Comparison of ENCODE assay signal across 30 cellular contexts in the genomic region with DNA sequence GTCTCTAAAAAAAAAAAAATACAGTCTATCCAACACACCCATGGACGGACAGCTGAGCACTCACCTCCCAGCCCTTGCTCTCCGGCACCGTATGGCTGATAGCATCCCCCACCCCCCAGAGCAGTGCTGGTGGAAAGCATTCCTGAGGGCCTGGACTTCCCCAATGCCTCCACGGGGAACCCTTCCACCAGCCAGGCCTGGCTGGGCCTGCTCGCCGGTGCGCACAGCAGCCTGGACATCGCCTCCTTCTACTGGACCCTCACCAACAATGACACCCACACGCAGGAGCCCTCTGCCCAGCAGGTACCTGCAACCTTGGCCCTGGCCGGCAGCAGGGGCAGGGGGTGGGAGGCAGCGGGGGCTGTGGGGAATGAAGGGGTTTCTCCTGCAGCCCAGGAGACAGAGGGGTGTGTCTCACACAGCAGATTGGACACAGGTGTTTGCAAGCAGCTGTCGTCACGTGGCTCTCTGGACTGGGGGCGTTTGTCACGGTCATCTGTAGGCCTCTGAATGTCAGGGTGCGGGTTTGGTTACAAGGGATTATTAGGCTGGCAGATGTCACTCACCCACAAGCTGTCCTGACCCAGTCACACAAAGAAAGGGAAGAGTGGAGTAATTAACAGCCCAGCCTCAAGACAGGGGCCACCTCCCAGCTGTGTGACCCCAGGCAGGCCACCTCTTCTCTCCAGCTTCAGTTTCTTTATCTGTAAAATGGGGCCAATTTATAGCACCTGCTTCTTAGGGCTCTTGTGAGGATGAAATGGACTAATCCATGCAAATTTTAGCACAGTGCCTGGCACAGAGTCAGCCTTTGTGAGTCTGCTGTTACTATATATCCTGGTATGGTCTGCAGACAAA. TPM values are rescaled to one million over a fixed set of nuclear protein-coding genes. Genes with fewer than 3 reads are reported as not detected.
A peak's percentile ranks its signal among the peaks of the same experiment; 100 is the strongest.
DNase-seq lines count a peak whose midpoint lies in the region; ATAC-seq, FAIRE-seq and TF ChIP-seq lines count a peak whose summit lies in the region.
"Had no signal": no experiment of that assay in that cellular context is flagged by ENCODE, and none has a peak within 500 bp of the region (broad histone marks: within the 10 kb centered on the region; RNA-seq: fewer than 3 reads in every experiment).

No MANE protein-coding gene starts in this region.

- peak overlapping the region; percentile 70 for H3K9ac ChIP-seq in neuronal stem cell (ENCODE audit: low read depth, low read length, poor library complexity)
- H3K9ac ChIP-seq: neural progenitor cell had no signal

- H4K8ac ChIP-seq in neuronal stem cell (ENCODE audit: low read depth, low read length) = peak overlapping the region; percentile 65

- peaks cover 16% of the 10 kb centered on the region for H3K4me1 ChIP-seq in A549
- peaks cover 19% of the 10 kb centered on the region for H3K4me1 ChIP-seq in HEK293 (ENCODE audit: control insufficient read depth, insufficient read depth, low read length)
- peaks cover 12 to 16% of the 10 kb centered on the region in 2 donors for H3K4me1 ChIP-seq in neuronal stem cell (ENCODE audit: control insufficient read depth in 2 of 2, insufficient read depth in 1 of 2, low read depth in 1 of 2, low read length in 2 of 2)
- peaks cover 5 to 42% of the 10 kb centered on the region in 2 donors for H3K4me1 ChIP-seq in left lung

- H3K9me3 ChIP-seq in A549 (no peaks in the 10 kb centered on the region), HEK293 (ENCODE audit: control insufficient read depth, insufficient read depth, low read depth, low read length) (no peaks in the 10 kb centered on the region), neuronal stem cell (replicated peaks in 1 of 2; ENCODE audit: control insufficient read depth in 2 of 2, insufficient read depth in 1 of 2, low read depth in 1 of 2, low read length in 2 of 2) (no peaks in the 10 kb centered on the region), left lung (no peaks in the 10 kb centered on the region)
- H3K9me3 ChIP-seq: thyroid gland had no signal

- H3K9me3 Mint-ChIP-seq in dendritic cell treated with granulocyte-macrophage colony-stimulating factor and Interleukin-4, amounts not matched to agents 40 ng/mL and 50 ng/mL, for 4 days = no peaks in the 10 kb centered on the region
- H3K9me3 Mint-ChIP-seq: activated naive CD8-positive, alpha-beta T cell treated with anti-CD3 and anti-CD28 coated beads, Interleukin-2, amount 50 U/mL, for 24 hours; activated T-cell treated with anti-CD3 and anti-CD28 coated beads, Interleukin-2, amount 50 U/mL, for 72 hours; CD8-positive, alpha-beta memory T cell; neural progenitor cell; T-helper 1 cell treated with Interleukin-12 subunit alpha and Interleukin-12 subunit beta and Interleukin-4 antibody, amounts not matched to agents 30 μg/mL and 1 μg/mL, for 36 hours had no signal

- POLR2A ChIA-PET in A549 (lab: Yijun Ruan, JAX) (interaction anchor here (0.6 kb wide), 1 partner anchor 277 kb away, joined by 3 read pairs; a partner anchor contains a TSS), HEK293 (lab: Yijun Ruan, JAX) (interaction anchor here (0.6 to 0.9 kb wide), 3 partner anchors 20 to 1263 kb away, joined by 3 to 4 read pairs (median 3); a partner anchor contains a TSS)

- H4K91ac ChIP-seq in neuronal stem cell (ENCODE audit: low read depth, low read length, poor library complexity) = no peak overlapping the region

- peak overlapping the region; percentile 91 for H3K23ac ChIP-seq in neuronal stem cell (ENCODE audit: low read depth, low read length, poor library complexity)

- no peak overlapping the region for H3K4ac ChIP-seq in neuronal stem cell (ENCODE audit: low read length)

- H2BK15ac ChIP-seq in neuronal stem cell (ENCODE audit: low read length) = no peak overlapping the region

- H2BK120ac ChIP-seq in neuronal stem cell (ENCODE audit: low read depth, low read length) = no peak overlapping the region

- DNase-seq in A549 (ENCODE audit: low read depth in 1 of 2, low spot score in 1 of 2) (no peak), neuronal stem cell (ENCODE audit: low spot score) (no peak), left lung (no peak)
- DNase-seq in stimulated activated CD4-positive, alpha-beta T cell treated with anti-CD3 and anti-CD28 coated beads, Interleukin-4, amount 100 ng/mL, for 4 hours = no peak
- no peak for DNase-seq in effector CD8-positive, alpha-beta T cell (lab: John Stamatoyannopoulos, UW)
- DNase-seq: activated naive CD4-positive, alpha-beta T cell; activated naive CD8-positive, alpha-beta T cell treated with anti-CD3 and anti-CD28 coated beads, Interleukin-2, amount 50 U/mL, for 24 hours; activated T-cell treated with anti-CD3 and anti-CD28 coated beads, Interleukin-2, amount 50 U/mL, for 72 hours; CD8-positive, alpha-beta memory T cell; cerebellar nuclear complex; EL; hippocampal formation; Kasumi-1; left colon; NCI-H2029; right cardiac atrium; stimulated activated CD4-positive, alpha-beta T cell treated with anti-CD3 and anti-CD28 coated beads, Interleukin-12 subunit alpha, Interleukin-12 subunit beta, amount 100 ng/mL, for 4 hours; stimulated activated CD4-positive, alpha-beta T cell treated with anti-CD3 and anti-CD28 coated beads, Interleukin-2, amount 100 ng/mL, for 48 hours; thyroid gland had no signal

- no peak for FAIRE-seq in A549 (lab: Jason Lieb, UNC)
- FAIRE-seq: endothelial cell of umbilical vein, frontal cortex, GM18507, GM19239, TTC549 had no signal

- H3K27me3 Mint-ChIP-seq in dendritic cell treated with granulocyte-macrophage colony-stimulating factor and Interleukin-4, amounts not matched to agents 40 ng/mL and 50 ng/mL, for 4 days = no peaks in the 10 kb centered on the region
- H3K27me3 Mint-ChIP-seq: activated naive CD8-positive, alpha-beta T cell treated with anti-CD3 and anti-CD28 coated beads, Interleukin-2, amount 50 U/mL, for 24 hours; CD8-positive, alpha-beta memory T cell had no signal

- TF ChIP-seq RAD21 in A549 (conservative IDR thresholded peaks at IDR 0.05 in 1 of 2, IDR thresholded peaks at IDR 0.05 in 1 of 2) = no peak

- no peak overlapping the region for H2AFZ ChIP-seq in neuronal stem cell (ENCODE audit: low read length)
- H2AFZ ChIP-seq: neural progenitor cell had no signal

- H3K4me1 Mint-ChIP-seq in dendritic cell treated with granulocyte-macrophage colony-stimulating factor and Interleukin-4, amounts not matched to agents 40 ng/mL and 50 ng/mL, for 4 days (ENCODE audit: low read depth) = peaks cover 73% of the 10 kb centered on the region

- H3K79me1 ChIP-seq in neuronal stem cell (ENCODE audit: low read depth, low read length) = peaks cover 2% of the 10 kb centered on the region

- ATAC-seq in A549 (no peak), left lung (no peak)
- ATAC-seq: activated naive CD8-positive, alpha-beta T cell treated with anti-CD3 and anti-CD28 coated beads, Interleukin-2, amount 50 U/mL, for 24 hours; activated T-cell treated with anti-CD3 and anti-CD28 coated beads, Interleukin-2, amount 50 U/mL, for 72 hours; HCT116; left colon had no signal

- H3K4me3 Mint-ChIP-seq in dendritic cell treated with granulocyte-macrophage colony-stimulating factor and Interleukin-4, amounts not matched to agents 40 ng/mL and 50 ng/mL, for 4 days = peak overlapping the region; percentile 17
- H3K4me3 Mint-ChIP-seq: activated naive CD8-positive, alpha-beta T cell treated with anti-CD3 and anti-CD28 coated beads, Interleukin-2, amount 50 U/mL, for 24 hours; activated T-cell treated with anti-CD3 and anti-CD28 coated beads, Interleukin-2, amount 50 U/mL, for 72 hours; CD8-positive, alpha-beta memory T cell; T-helper 1 cell treated with Interleukin-12 subunit alpha and Interleukin-12 subunit beta and Interleukin-4 antibody, amounts not matched to agents 30 μg/mL and 1 μg/mL, for 36 hours had no signal

- WGBS in A549 (ENCODE audit: missing lambda C conversion rate) = 94% methylated on average over 14 of the region's 16 CpGs
- WGBS in neuronal stem cell (ENCODE audit: extremely low coverage in 2 of 2, insufficient read length in 2 of 2, insufficient replicate concordance in 1 of 2), 2 donors = no CpG with 5 or more reads among the region's 16 CpGs

- H3K18ac ChIP-seq in neuronal stem cell (ENCODE audit: low read length) = no peak overlapping the region

- CTCF ChIA-PET in A549 (lab: Yijun Ruan, JAX) = interaction anchor here (0.5 to 5.5 kb wide), 6 partner anchors 12 to 446 kb away, joined by 3 to 36 read pairs (median 14); no protein-coding TSS in a partner anchor
- CTCF ChIA-PET in HEK293 (lab: Yijun Ruan, JAX) = interaction anchor here (0.7 to 1.8 kb wide), 4 partner anchors 35 to 62 kb away, joined by 4 read pairs; no protein-coding TSS in a partner anchor

- H2BK12ac ChIP-seq in neuronal stem cell (ENCODE audit: low read length) = no peak overlapping the region

- H3K4me3 ChIP-seq in A549 = no peak overlapping the region
- H3K4me3 ChIP-seq in HEK293 (ENCODE audit: low read depth, low read length) = no peak overlapping the region
- H3K4me3 ChIP-seq in neuronal stem cell (ENCODE audit: low read length in 2 of 2) = no peak overlapping the region
- no peak overlapping the region for H3K4me3 ChIP-seq in left lung
- H3K4me3 ChIP-seq: thyroid gland had no signal

- no peak for TF ChIP-seq EP300 in A549 (IDR thresholded peaks at IDR 0.05)

- H3K27ac Mint-ChIP-seq in dendritic cell treated with granulocyte-macrophage colony-stimulating factor and Interleukin-4, amounts not matched to agents 40 ng/mL and 50 ng/mL, for 4 days = no peak overlapping the region
- H3K27ac Mint-ChIP-seq: activated T-cell treated with anti-CD3 and anti-CD28 coated beads, Interleukin-2, amount 50 U/mL, for 72 hours; T-helper 1 cell treated with Interleukin-12 subunit alpha and Interleukin-12 subunit beta and Interleukin-4 antibody, amounts not matched to agents 30 μg/mL and 1 μg/mL, for 36 hours had no signal

- intact Hi-C loops in dendritic cell treated with granulocyte-macrophage colony-stimulating factor and Interleukin-4, amounts not matched to agents 40 ng/mL and 50 ng/mL, for 4 days (cut with micrococcal nuclease) = loop anchor here (5.0 to 10.0 kb wide), 2 partner anchors 61 to 77 kb away; a partner anchor contains a TSS
- intact Hi-C loops in left lung (cut with DNase I) = no loop called here

- no peak; the same call in 1 of the 2 replicates for TF ChIP-seq POLR2A in A549 (IDR thresholded peaks at IDR 0.05; ENCODE audit: low read length)

- H2AK5ac ChIP-seq in neuronal stem cell (ENCODE audit: low read depth, low read length) = peak overlapping the region; percentile 75

- H3K27ac ChIP-seq in A549 (no peak overlapping the region), HEK293 (ENCODE audit: extremely low read depth, low read depth, low read length) (0 out of 2 replicates have a peak overlapping the region, but pooled peaks have one; percentile 54), neuronal stem cell (replicated peaks; ENCODE audit: low read length) (no peak overlapping the region), left lung (no peak overlapping the region)
- H3K27ac ChIP-seq: neural progenitor cell, thyroid gland had no signal

- H3K36me3 ChIP-seq in HEK293 (ENCODE audit: control insufficient read depth in 2 of 2, insufficient read depth in 1 of 2, low read length in 2 of 2) (peaks cover 50 to 58% of the 10 kb centered on the region in 2 experiments), neuronal stem cell (replicated peaks in 1 of 2; ENCODE audit: control insufficient read depth in 2 of 2, insufficient read depth in 2 of 2, low read length in 2 of 2) (peaks cover 34 to 56% of the 10 kb centered on the region in 2 donors), left lung (peaks cover 4 to 57% of the 10 kb centered on the region in 2 donors)
- H3K36me3 ChIP-seq: neural progenitor cell had no signal

- H3K4me2 ChIP-seq in A549 (no peak overlapping the region), neuronal stem cell (ENCODE audit: insufficient read depth, low read length, poor library complexity, severe bottlenecking) (no peak overlapping the region)

- no peak overlapping the region for H2BK5ac ChIP-seq in neuronal stem cell (ENCODE audit: low read length)

- H3K27me3 ChIP-seq in neuronal stem cell (ENCODE audit: control insufficient read depth in 3 of 3, insufficient read depth in 3 of 3, low read depth in 1 of 3, low read length in 3 of 3) (no peaks in the 10 kb centered on the region), left lung (no peaks in the 10 kb centered on the region)
- H3K27me3 ChIP-seq: neural progenitor cell, thyroid gland had no signal

- TF ChIP-seq CTCF in A549 (IDR thresholded peaks at IDR 0.05) = no peak
- TF ChIP-seq CTCF in HEK293 (tag by site-specific recombination; IDR thresholded peaks at IDR 0.05) = no peak
- TF ChIP-seq CTCF in left lung (IDR thresholded peaks at IDR 0.05) = no peak

- peaks cover 68% of the 10 kb centered on the region for H3K36me3 Mint-ChIP-seq in dendritic cell treated with granulocyte-macrophage colony-stimulating factor and Interleukin-4, amounts not matched to agents 40 ng/mL and 50 ng/mL, for 4 days (ENCODE audit: low read depth)

- H3K14ac ChIP-seq in neuronal stem cell (ENCODE audit: low read length) = no peak overlapping the region

RNA-seq across cellular contexts. Expression of a gene that starts 19.3 kb away (rescaled TPM):
- polyA plus RNA-seq in A549 (2011; rRNA removed) = 290 and 350 TPM in 2 replicates
- polyA plus RNA-seq in A549 (2012; cell fraction: cytosol; rRNA removed) = 322 and 419 TPM in 2 replicates
- polyA plus RNA-seq in A549 (2012; cell fraction: nucleus; rRNA removed) = 632 and 811 TPM in 2 replicates
- polyA plus RNA-seq in A549 (2017; fragmentation: RNase III; extraction: RNeasy Plus Mini Kit Qiagen cat#74134 plus additional on column Dnase treatment) = 215 to 283 TPM (median 265 TPM) in 3 replicates
- 244 and 264 TPM in 2 replicates for polyA minus RNA-seq in A549 (2011; rRNA and poly(A)+ RNA removed)
- 175 TPM for polyA plus RNA-seq in neuronal stem cell (2013, experiment 1 of 2)
- 166 TPM for polyA plus RNA-seq in neuronal stem cell (2013, experiment 2 of 2)
- total RNA-seq in left lung = 100 to 1,000 TPM; 315 to 604 TPM

RNA-seq across cellular contexts. Expression of a gene that starts 19.6 kb away (rescaled TPM):
- 32.8 and 39.8 TPM in 2 replicates for polyA plus RNA-seq in A549 (2011; rRNA removed)
- 46.5 and 51.8 TPM in 2 replicates for polyA plus RNA-seq in A549 (2012; cell fraction: cytosol; rRNA removed)
- polyA plus RNA-seq in A549 (2012; cell fraction: nucleus; rRNA removed) = 39.7 and 43.7 TPM in 2 replicates
- 22.1 to 25.7 TPM (median 25.2 TPM) in 3 replicates for polyA plus RNA-seq in A549 (2017; fragmentation: RNase III; extraction: RNeasy Plus Mini Kit Qiagen cat#74134 plus additional on column Dnase treatment)
- polyA minus RNA-seq in A549 (2011; rRNA and poly(A)+ RNA removed) = 57.7 and 65.9 TPM in 2 replicates
- polyA plus RNA-seq in neuronal stem cell (2013, experiment 1 of 2) = 12.3 TPM
- polyA plus RNA-seq in neuronal stem cell (2013, experiment 2 of 2) = 12.6 TPM
- total RNA-seq in left lung = 10 to 100 TPM; 18.3 to 19.0 TPM

RNA-seq across cellular contexts. Expression of a gene that starts 22.2 kb away (rescaled TPM):
- polyA plus RNA-seq in A549 (2011; rRNA removed) (0.18 and 0.19 TPM in 2 replicates), A549 (2017; fragmentation: RNase III; extraction: RNeasy Plus Mini Kit Qiagen cat#74134 plus additional on column Dnase treatment) (0.20 to 0.25 TPM (median 0.24 TPM) in 3 replicates)
- polyA plus RNA-seq in A549 (2012; cell fraction: cytosol; rRNA removed) = 0.34 and 0.51 TPM in 2 replicates
- polyA plus RNA-seq in A549 (2012; cell fraction: nucleus; rRNA removed) = 1.1 TPM in 2 replicates
- 0.19 and 0.37 TPM in 2 replicates for polyA minus RNA-seq in A549 (2011; rRNA and poly(A)+ RNA removed)
- 0.29 TPM for polyA plus RNA-seq in neuronal stem cell (2013, experiment 1 of 2)
- polyA plus RNA-seq in neuronal stem cell (2013, experiment 2 of 2) = 0.28 TPM
- under 1 TPM; 0.09 to 0.24 TPM for total RNA-seq in left lung
- total RNA-seq: CD8-positive, alpha-beta memory T cell; endothelial cell of umbilical vein; frontal cortex; RPMI7951 had no signal
- polyA plus RNA-seq: CD8-positive, alpha-beta memory T cell had no signal

RNA-seq across cellular contexts. Expression of a gene that starts 45.4 kb away (rescaled TPM):
- 1.5 and 1.6 TPM in 2 replicates for polyA plus RNA-seq in A549 (2011; rRNA removed)
- polyA plus RNA-seq in A549 (2012; cell fraction: cytosol; rRNA removed) = 0.91 and 1.1 TPM in 2 replicates
- 1.7 and 1.8 TPM in 2 replicates for polyA plus RNA-seq in A549 (2012; cell fraction: nucleus; rRNA removed)
- polyA plus RNA-seq in A549 (2017; fragmentation: RNase III; extraction: RNeasy Plus Mini Kit Qiagen cat#74134 plus additional on column Dnase treatment) = 1.3 to 1.8 TPM (median 1.8 TPM) in 3 replicates
- polyA minus RNA-seq in A549 (2011; rRNA and poly(A)+ RNA removed) = 0.87 and 1.1 TPM in 2 replicates
- 1.9 TPM for polyA plus RNA-seq in neuronal stem cell (2013, experiment 1 of 2)
- polyA plus RNA-seq in neuronal stem cell (2013, experiment 2 of 2) = 1.9 TPM
- total RNA-seq in left lung = 10 to 100 TPM; 18.7 to 20.0 TPM

RNA-seq across cellular contexts. Expression of a gene that starts 58.0 kb away (rescaled TPM):
- 10.0 and 10.7 TPM in 2 replicates for polyA plus RNA-seq in A549 (2011; rRNA removed)
- polyA plus RNA-seq in A549 (2012; cell fraction: cytosol; rRNA removed) = 30.9 and 31.2 TPM in 2 replicates
- polyA plus RNA-seq in A549 (2012; cell fraction: nucleus; rRNA removed) = 21.4 and 24.8 TPM in 2 replicates
- 12.5 to 14.9 TPM (median 13.6 TPM) in 3 replicates for polyA plus RNA-seq in A549 (2017; fragmentation: RNase III; extraction: RNeasy Plus Mini Kit Qiagen cat#74134 plus additional on column Dnase treatment)
- polyA minus RNA-seq in A549 (2011; rRNA and poly(A)+ RNA removed) = 4.6 and 4.7 TPM in 2 replicates
- polyA plus RNA-seq in neuronal stem cell (2013, experiment 1 of 2) = 2.7 TPM
- polyA plus RNA-seq in neuronal stem cell (2013, experiment 2 of 2) = 2.7 TPM
- total RNA-seq in left lung = 10 to 100 TPM; 14.8 to 17.5 TPM
